9 cellular contexts compared by ENCODE assay signal in the genomic region with DNA sequence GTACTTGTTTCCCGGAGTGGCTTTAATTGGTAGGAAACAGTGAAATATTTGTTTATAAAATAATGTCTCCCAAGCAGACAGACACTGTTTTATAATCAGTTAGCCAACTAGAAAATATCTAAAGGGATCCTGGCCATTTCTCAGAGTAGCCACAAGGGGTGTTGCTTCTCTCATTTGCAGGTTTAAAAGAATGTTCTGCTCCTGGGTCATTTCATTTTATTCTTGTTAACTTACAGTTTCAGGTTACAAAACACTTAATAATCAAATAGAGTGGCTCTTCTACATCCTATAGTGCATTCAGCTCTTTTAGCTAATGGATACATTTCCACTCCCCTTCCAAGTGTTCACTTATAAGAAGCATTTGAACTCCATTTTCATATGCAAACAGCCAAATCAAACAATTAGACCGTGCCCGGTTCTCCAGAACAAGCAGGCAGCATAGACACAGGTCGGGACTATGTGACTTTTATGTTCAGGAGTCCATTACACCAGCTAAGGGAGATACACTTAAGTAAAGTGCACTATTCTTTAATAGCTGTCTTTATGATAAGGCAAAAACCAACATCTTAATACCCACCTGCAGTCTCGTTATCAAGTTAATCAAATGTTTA.
DNase-seq lines count a peak whose midpoint lies in the region; ATAC-seq and TF ChIP-seq lines count a peak whose summit lies in the region.
"Had no signal": no experiment of that assay in that cellular context is flagged by ENCODE, and none has a peak within 500 bp of the region (broad histone marks: within the 10 kb centered on the region; RNA-seq: fewer than 3 reads in every experiment).

No MANE protein-coding gene starts in this region.

- peak; percentile 47 for TF ChIP-seq CTCF in AG09309 (IDR thresholded peaks at IDR 0.05; ENCODE audit: control insufficient read depth, insufficient read depth, low read depth, low read length, missing control alignments)
- TF ChIP-seq CTCF in RWPE2 (IDR thresholded peaks at IDR 0.05; ENCODE audit: poor library complexity, severe bottlenecking) = peak; percentile 58

- no peak overlapping the region for H3K4me3 Mint-ChIP-seq in T-helper 17 cell
- H3K4me3 Mint-ChIP-seq: immature natural killer cell had no signal

- no peak overlapping the region for H3K27ac ChIP-seq in RWPE2 (ENCODE audit: poor library complexity, severe bottlenecking)

- no peaks in the 10 kb centered on the region for H3K27me3 ChIP-seq in RWPE2 (ENCODE audit: insufficient read depth, poor library complexity, severe bottlenecking)

- H3K36me3 Mint-ChIP-seq in T-helper 17 cell (ENCODE audit: low read depth) = no peaks in the 10 kb centered on the region
- H3K36me3 Mint-ChIP-seq: immature natural killer cell had no signal

- H3K27me3 Mint-ChIP-seq in T-helper 17 cell = peaks cover 16% of the 10 kb centered on the region

- no peaks in the 10 kb centered on the region for H3K9me3 ChIP-seq in RWPE2 (ENCODE audit: severe bottlenecking)
- H3K9me3 ChIP-seq in T-helper 17 cell (ENCODE audit: control insufficient read depth, low read length, poor library complexity, severe bottlenecking) = no peaks in the 10 kb centered on the region

- no peaks in the 10 kb centered on the region for H3K36me3 ChIP-seq in RWPE2 (ENCODE audit: low read depth)

- H3K27ac Mint-ChIP-seq in T-helper 17 cell = no peak overlapping the region
- H3K27ac Mint-ChIP-seq: immature natural killer cell had no signal

- ATAC-seq in HG03159 (IDR thresholded peaks at IDR 0.05; ENCODE audit: unreplicated experiment) = peak; percentile 60
- no peak for ATAC-seq in RWPE2 (ENCODE audit: low read depth)
- ATAC-seq in GM21360 (IDR thresholded peaks at IDR 0.05; ENCODE audit: unreplicated experiment) = no peak
- no peak for ATAC-seq in T-helper 17 cell

- H3K4me1 Mint-ChIP-seq in T-helper 17 cell = no peaks in the 10 kb centered on the region
- H3K4me1 Mint-ChIP-seq: immature natural killer cell had no signal

- H3K4me1 ChIP-seq in RWPE2 (ENCODE audit: insufficient read depth, poor library complexity, severe bottlenecking) = no peaks in the 10 kb centered on the region

- H3K4me3 ChIP-seq in AG09309 (ENCODE audit: control insufficient read depth, low read depth, low read length) = no peak overlapping the region
- no peak overlapping the region for H3K4me3 ChIP-seq in RWPE2 (ENCODE audit: severe bottlenecking)

- no peak for DNase-seq in AG09309 (ENCODE audit: low read depth)
- no peak for DNase-seq in RWPE2 (ENCODE audit: low spot score)
- peak; percentile 37 for DNase-seq in iPS-NIHi7 (ENCODE audit: extremely low spot score)
- no peak for DNase-seq in activated CD4-positive, CD25-positive, alpha-beta regulatory T cell (lab: John Stamatoyannopoulos, UW)
- DNase-seq in SK-N-DZ (ENCODE audit: low spot score) = no peak
- DNase-seq in T-helper 17 cell = no peak
- DNase-seq: immature natural killer cell had no signal
